1 cellular context compared by ENCODE assay signal in genomic region chr17:3002538-3003301, GRCh38.
TF ChIP-seq lines count a peak whose summit lies in the region.

No MANE protein-coding gene starts in this region.

TF ChIP-seq in HepG2, 621 proteins besides CTCF, POLR2A, EP300 and RAD21 (continued from another document):
- TF ChIP-seq ZNF407 (CRISPR knock-in tag; IDR thresholded peaks at IDR 0.05; ENCODE audit: not compliant biosample characterization) (no peak), ELF1 (CRISPR knock-in tag; IDR thresholded peaks at IDR 0.05) (no peak)
